16 cellular contexts compared by ENCODE assay signal in the genomic region with DNA sequence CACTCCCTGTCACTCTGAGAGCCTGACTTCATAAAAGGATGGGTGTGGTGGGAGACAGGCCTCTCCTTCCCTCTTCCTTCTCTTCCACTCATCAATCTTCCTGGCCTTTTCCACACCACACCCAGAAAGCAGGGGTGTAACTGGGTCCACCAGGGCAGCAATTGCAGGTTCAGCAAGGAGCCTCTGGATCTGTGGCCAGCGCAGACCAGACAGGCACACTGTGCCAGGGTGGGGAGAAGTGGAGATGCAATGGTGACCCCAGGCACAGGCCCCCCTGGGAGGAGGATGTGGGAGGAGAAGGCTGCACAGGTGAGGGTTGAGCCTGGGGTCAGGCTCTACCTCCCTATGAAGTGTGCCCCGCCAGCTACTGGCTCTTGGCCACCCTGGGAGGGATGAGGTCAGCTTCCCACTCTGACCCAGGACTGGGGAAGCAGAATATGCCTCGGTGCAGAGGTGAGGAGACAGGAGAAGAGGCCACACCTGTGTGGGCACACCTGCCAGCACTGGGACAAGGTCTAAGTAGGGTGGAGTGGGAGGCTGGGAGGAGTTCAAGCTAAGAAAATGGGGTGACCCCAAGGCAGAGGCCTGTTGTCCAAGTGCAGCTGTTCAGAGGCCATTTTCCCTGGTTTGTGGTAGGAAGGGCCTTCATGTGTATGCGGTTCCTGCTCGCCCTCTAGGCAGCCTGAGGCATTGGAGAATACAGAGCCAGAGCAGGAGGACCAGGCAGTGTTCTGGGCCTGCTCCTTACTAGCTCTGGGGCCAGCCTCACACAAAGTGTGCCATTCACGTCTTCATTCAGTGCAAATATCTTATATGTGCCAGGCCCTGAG. TPM values are rescaled to one million over a fixed set of nuclear protein-coding genes. Genes with fewer than 3 reads are reported as not detected.
"Had no signal": no experiment of that assay in that cellular context is flagged by ENCODE, and none has a peak within 500 bp of the region (broad histone marks: within the 10 kb centered on the region; RNA-seq: fewer than 3 reads in every experiment).

No MANE protein-coding gene starts in this region.

- H3K27ac Mint-ChIP-seq: activated CD4-positive, alpha-beta memory T cell treated with anti-CD3 and anti-CD28 coated beads for 36 hours; activated CD4-positive, alpha-beta T cell treated with anti-CD3 and anti-CD28 coated beads for 36 hours; activated naive CD8-positive, alpha-beta T cell; activated T-helper 1 cell treated with anti-CD3 and anti-CD28 coated beads, Interleukin-12 subunit alpha, Interleukin-12 subunit beta, Interleukin-2, Interleukin-4 antibody, amounts not matched to agents 30 ng/mL and 10 ng/mL and 1 ng/mL, durations not matched to agents 14 hours and 24 hours and 36 hours; T-helper 2 cell treated with Interferon-gamma antibody and Interleukin-4, amounts not matched to agents 5 μg/mL and 100 μg/mL, for 36 hours had no signal

- ATAC-seq: activated CD4-positive, alpha-beta T cell treated with anti-CD3 and anti-CD28 coated beads for 36 hours; left ventricle myocardium superior; naive thymus-derived CD4-positive, alpha-beta T cell; sciatic nerve had no signal

- DNase-seq: activated CD4-positive, alpha-beta memory T cell treated with anti-CD3 and anti-CD28 coated beads for 36 hours; activated CD4-positive, alpha-beta T cell treated with anti-CD3 and anti-CD28 coated beads for 36 hours; activated T-cell treated with anti-CD3 and anti-CD28 coated beads for 4 hours; erythroblast; foreskin melanocyte; hypothalamus; kidney; left ventricle myocardium superior; naive thymus-derived CD4-positive, alpha-beta T cell; SK-N-SH; testis had no signal

- H3K4me1 Mint-ChIP-seq: activated CD4-positive, alpha-beta T cell treated with anti-CD3 and anti-CD28 coated beads for 36 hours; naive thymus-derived CD4-positive, alpha-beta T cell had no signal

- H3K27me3 Mint-ChIP-seq: activated CD4-positive, alpha-beta memory T cell treated with anti-CD3 and anti-CD28 coated beads for 36 hours; activated CD4-positive, alpha-beta T cell treated with anti-CD3 and anti-CD28 coated beads for 36 hours; activated naive CD8-positive, alpha-beta T cell; naive thymus-derived CD4-positive, alpha-beta T cell had no signal

- H3K4me3 Mint-ChIP-seq: activated CD4-positive, alpha-beta memory T cell treated with anti-CD3 and anti-CD28 coated beads for 36 hours; activated CD4-positive, alpha-beta T cell treated with anti-CD3 and anti-CD28 coated beads for 36 hours; activated naive CD8-positive, alpha-beta T cell; activated T-helper 1 cell treated with anti-CD3 and anti-CD28 coated beads, Interleukin-12 subunit alpha, Interleukin-12 subunit beta, Interleukin-2, Interleukin-4 antibody, amounts not matched to agents 30 ng/mL and 10 ng/mL and 1 ng/mL, durations not matched to agents 14 hours and 24 hours and 36 hours; naive thymus-derived CD4-positive, alpha-beta T cell; T-helper 2 cell treated with Interferon-gamma antibody and Interleukin-4, amounts not matched to agents 5 μg/mL and 100 μg/mL, for 36 hours had no signal

- H3K36me3 Mint-ChIP-seq: activated CD4-positive, alpha-beta memory T cell treated with anti-CD3 and anti-CD28 coated beads for 36 hours; activated naive CD8-positive, alpha-beta T cell; naive thymus-derived CD4-positive, alpha-beta T cell had no signal

- H3K9me3 Mint-ChIP-seq: activated CD4-positive, alpha-beta memory T cell treated with anti-CD3 and anti-CD28 coated beads for 36 hours; activated T-helper 1 cell treated with anti-CD3 and anti-CD28 coated beads, Interleukin-12 subunit alpha, Interleukin-12 subunit beta, Interleukin-2, Interleukin-4 antibody, amounts not matched to agents 30 ng/mL and 10 ng/mL and 1 ng/mL, durations not matched to agents 14 hours and 24 hours and 36 hours; naive thymus-derived CD4-positive, alpha-beta T cell; T-helper 2 cell treated with Interferon-gamma antibody and Interleukin-4, amounts not matched to agents 5 μg/mL and 100 μg/mL, for 36 hours had no signal

RNA-seq across cellular contexts. Expression of gene TMEM72, which starts 20.2 kb away (rescaled TPM):
- total RNA-seq: activated CD4-positive, alpha-beta memory T cell treated with anti-CD3 and anti-CD28 coated beads for 36 hours; activated CD4-positive, alpha-beta T cell treated with anti-CD3 and anti-CD28 coated beads for 36 hours; activated T-helper 1 cell treated with anti-CD3 and anti-CD28 coated beads, Interleukin-12 subunit alpha, Interleukin-12 subunit beta, Interleukin-2, Interleukin-4 antibody, amounts not matched to agents 30 ng/mL and 10 ng/mL and 1 ng/mL, durations not matched to agents 14 hours and 24 hours and 36 hours; left ventricle myocardium superior; naive thymus-derived CD4-positive, alpha-beta T cell; sciatic nerve; ureter had no signal
